In genomic region chr11:60334005-60334620, GRCh38 we compare ENCODE assay signal across 8 cellular contexts. TPM values are rescaled to one million over a fixed set of nuclear protein-coding genes. Genes with fewer than 3 reads are reported as not detected.
DNase-seq lines count a peak whose midpoint lies in the region; ATAC-seq and TF ChIP-seq lines count a peak whose summit lies in the region.

No MANE protein-coding gene starts in this region.

- in situ Hi-C loops in ACHN (cut with HindIII; ENCODE audit: low pct_ligation_motif_present, low pct_unique_long_range_greater_than_20kb, low sequenced_read_pairs): no loop called here

- no peaks in the 10 kb centered on the region for H3K79me2 ChIP-seq in smooth muscle cell (ENCODE audit: low read depth)

- no peaks in the 10 kb centered on the region for H3K4me1 ChIP-seq in smooth muscle cell (ENCODE audit: low read depth)

- CTCF ChIA-PET in activated naive CD4-positive, alpha-beta T cell treated with anti-CD3 and anti-CD28 coated beads, Interleukin-2, amount 10 ng/mL, durations not matched to agents 7 days and 5 days (lab: Charles Lee): interaction anchor here (0.5 to 2.3 kb wide), 4 partner anchors 12 to 300 kb away, joined by 3 to 11 read pairs (median 4); no protein-coding TSS in a partner anchor

- no peaks in the 10 kb centered on the region for H3K36me3 ChIP-seq in SK-N-MC (ENCODE audit: insufficient read depth, low read length)
- H3K36me3 ChIP-seq in smooth muscle cell (ENCODE audit: low read depth): no peaks in the 10 kb centered on the region

- 23% methylated on average over 2 of the region's 2 CpGs for WGBS in smooth muscle cell (ENCODE audit: low lambda C conversion rate)

- H3K4me3 Mint-ChIP-seq in activated naive CD4-positive, alpha-beta T cell treated with anti-CD3 and anti-CD28 coated beads, Interleukin-2, amount 10 ng/mL, durations not matched to agents 7 days and 5 days: no peak overlapping the region

- H3K9ac ChIP-seq in SK-N-MC (ENCODE audit: insufficient read length) (no peak overlapping the region), smooth muscle cell (ENCODE audit: low read depth) (no peak overlapping the region)

- ATAC-seq in GM18858 (IDR thresholded peaks at IDR 0.05; ENCODE audit: unreplicated experiment) (peak; percentile 45), left ventricle myocardium superior (peak; percentile 27), HG02970 (IDR thresholded peaks at IDR 0.05; ENCODE audit: low FRiP score, unreplicated experiment) (no peak)

- peaks cover 8% of the 10 kb centered on the region for H3K27me3 Mint-ChIP-seq in activated naive CD4-positive, alpha-beta T cell treated with anti-CD3 and anti-CD28 coated beads, Interleukin-2, amount 10 ng/mL, durations not matched to agents 7 days and 5 days

- H3K4me2 ChIP-seq in smooth muscle cell: no peak overlapping the region

- no peak overlapping the region for H3K27ac Mint-ChIP-seq in activated naive CD4-positive, alpha-beta T cell treated with anti-CD3 and anti-CD28 coated beads, Interleukin-2, amount 10 ng/mL, durations not matched to agents 7 days and 5 days

- TF ChIP-seq CTCF in smooth muscle cell (IDR thresholded peaks at IDR 0.05; ENCODE audit: borderline replicate concordance, insufficient read depth, poor library complexity, severe bottlenecking): peak; percentile 63

- DNase-seq in ACHN (peak; percentile 45), HuH-7 (ENCODE audit: low spot score) (peak; percentile 20), SK-N-MC (ENCODE audit: low read depth, low spot score) (peak; percentile 26), left ventricle myocardium superior (no peak), smooth muscle cell (lab: John Stamatoyannopoulos, UW; ENCODE audit: unreplicated experiment) (peak; percentile 7)
- DNase-seq in activated naive CD4-positive, alpha-beta T cell treated with anti-CD3 and anti-CD28 coated beads, Interleukin-2, amount 10 ng/mL, durations not matched to agents 7 days and 5 days: peak; percentile 74

- no peaks in the 10 kb centered on the region for H3K4me1 Mint-ChIP-seq in activated naive CD4-positive, alpha-beta T cell treated with anti-CD3 and anti-CD28 coated beads, Interleukin-2, amount 10 ng/mL, durations not matched to agents 7 days and 5 days

- intact Hi-C loops in left ventricle myocardium superior (cut with micrococcal nuclease): loop anchor here (5.0 kb wide), 1 partner anchor 147 kb away; no protein-coding TSS in a partner anchor

- H4K20me1 ChIP-seq in smooth muscle cell (ENCODE audit: low read depth): no peaks in the 10 kb centered on the region

- H3K4me3 ChIP-seq in SK-N-MC (no peak overlapping the region), smooth muscle cell (no peak overlapping the region)

- H3K27ac ChIP-seq in SK-N-MC: no peak overlapping the region
- H3K27ac ChIP-seq in smooth muscle cell (ENCODE audit: low read depth): no peak overlapping the region

- peak overlapping the region; percentile 43 for H2AFZ ChIP-seq in smooth muscle cell (ENCODE audit: low read depth)

- H3F3A ChIP-seq in smooth muscle cell (ENCODE audit: low read depth): no peaks in the 10 kb centered on the region

- peaks cover 3% of the 10 kb centered on the region for H3K9me3 Mint-ChIP-seq in activated naive CD4-positive, alpha-beta T cell treated with anti-CD3 and anti-CD28 coated beads, Interleukin-2, amount 10 ng/mL, durations not matched to agents 7 days and 5 days

- H3K9me3 ChIP-seq in SK-N-MC (ENCODE audit: low read depth, low read length) (no peaks in the 10 kb centered on the region), smooth muscle cell (replicated peaks; ENCODE audit: low read depth) (no peaks in the 10 kb centered on the region)

- H3K27me3 ChIP-seq in smooth muscle cell (ENCODE audit: low read depth): no peaks in the 10 kb centered on the region

- no peaks in the 10 kb centered on the region for H3K36me3 Mint-ChIP-seq in activated naive CD4-positive, alpha-beta T cell treated with anti-CD3 and anti-CD28 coated beads, Interleukin-2, amount 10 ng/mL, durations not matched to agents 7 days and 5 days

RNA-seq across cellular contexts. Expression of gene MS4A6E, which starts 7.1 kb away (rescaled TPM):
- total RNA-seq in left ventricle myocardium superior: not detected
- not detected in 2 replicates for total RNA-seq in smooth muscle cell
- not detected in 2 replicates for polyA plus RNA-seq in smooth muscle cell

RNA-seq across cellular contexts. Expression of gene MS4A7, which starts 44.2 kb away (rescaled TPM):
- total RNA-seq in left ventricle myocardium superior (13.0 TPM), smooth muscle cell (not detected in 2 replicates)
- polyA plus RNA-seq in smooth muscle cell: not detected in 2 replicates

RNA-seq across cellular contexts. Expression of gene MS4A4A, which starts 53.6 kb away (rescaled TPM):
- total RNA-seq in left ventricle myocardium superior: 13.4 TPM
- total RNA-seq in smooth muscle cell: not detected in 2 replicates
- polyA plus RNA-seq in smooth muscle cell: not detected in 2 replicates

Comparison
In these comparisons a context has a peak if more than half of its experiments do, and no peak if none do; other contexts are left out.
1. RNA of gene MS4A7, which starts 44.2 kb away (total RNA-seq): 13.0 TPM in left ventricle myocardium superior (single experiment); not detected in smooth muscle cell; every median in the first group is over 10 times any median in the second.
2. RNA of gene MS4A4A, which starts 53.6 kb away (total RNA-seq): 13.4 TPM in left ventricle myocardium superior (single experiment); not detected in smooth muscle cell; every median in the first group is over 10 times any median in the second.